Comparison of ENCODE assay signal across 16 cellular contexts in the genomic region with DNA sequence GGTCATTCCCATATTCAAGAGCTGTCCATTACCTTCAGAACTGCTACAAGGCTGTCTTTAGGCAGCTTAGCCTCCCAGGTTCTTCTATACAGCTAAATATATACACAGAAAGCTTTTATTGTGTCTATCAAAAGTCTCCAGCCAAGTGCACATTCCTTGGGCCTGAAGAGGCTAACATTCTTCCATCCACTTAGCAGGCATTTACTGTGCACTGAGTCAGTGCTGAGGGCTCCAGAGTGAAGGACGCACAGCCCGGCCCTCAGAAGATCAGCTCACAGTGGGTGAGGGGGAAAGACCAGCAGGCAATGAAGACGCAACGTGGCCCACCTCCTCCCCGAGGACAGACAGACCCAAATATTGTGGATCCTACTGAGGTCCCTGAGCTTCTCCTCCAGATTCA.
DNase-seq lines count a peak whose midpoint lies in the region; ATAC-seq and TF ChIP-seq lines count a peak whose summit lies in the region.
"Had no signal": no experiment of that assay in that cellular context is flagged by ENCODE, and none has a peak within 500 bp of the region (broad histone marks: within the 10 kb centered on the region; RNA-seq: fewer than 3 reads in every experiment).

No MANE protein-coding gene starts in this region.

- ATAC-seq in left ventricle myocardium superior = peak; percentile 39
- peak; percentile 97 for ATAC-seq in left lung
- ATAC-seq in upper lobe of right lung = peak; percentile 91
- no peak for ATAC-seq in GM21526 (IDR thresholded peaks at IDR 0.05; ENCODE audit: low FRiP score, unreplicated experiment)
- no peak for ATAC-seq in HG02610 (IDR thresholded peaks at IDR 0.05; ENCODE audit: unreplicated experiment)
- ATAC-seq: GM12878, K562 had no signal

- no peaks in the 10 kb centered on the region for H3K9me3 ChIP-seq in right atrium auricular region
- no peaks in the 10 kb centered on the region for H3K9me3 ChIP-seq in MG63
- no peaks in the 10 kb centered on the region for H3K9me3 ChIP-seq in left lung
- no peaks in the 10 kb centered on the region for H3K9me3 ChIP-seq in upper lobe of right lung

- H3K27me3 ChIP-seq in right atrium auricular region (no peaks in the 10 kb centered on the region), MG63 (no peaks in the 10 kb centered on the region), left lung (no peaks in the 10 kb centered on the region), upper lobe of right lung (no peaks in the 10 kb centered on the region)

- no peak for TF ChIP-seq CTCF in right atrium auricular region (IDR thresholded peaks at IDR 0.05)
- TF ChIP-seq CTCF in left lung (IDR thresholded peaks at IDR 0.05) = no peak
- TF ChIP-seq CTCF in upper lobe of right lung (IDR thresholded peaks at IDR 0.05) = no peak

- H3K4me1 ChIP-seq in right atrium auricular region = no peaks in the 10 kb centered on the region
- H3K4me1 ChIP-seq in left lung = no peaks in the 10 kb centered on the region
- no peaks in the 10 kb centered on the region for H3K4me1 ChIP-seq in upper lobe of right lung

- DNase-seq in left ventricle myocardium superior = no peak
- no peak for DNase-seq in right atrium auricular region (ENCODE audit: low spot score)
- DNase-seq in MG63 = peak; percentile 17
- peak in 1 of 2 donors; percentile 38 for DNase-seq in left lung
- no peak for DNase-seq in upper lobe of right lung
- no peak for DNase-seq in NCI-H146 (lab: John Stamatoyannopoulos, UW)
- DNase-seq: ACHN; C1 segment of cervical spinal cord; Calu3; CD4-positive, alpha-beta T cell; DMS 273 treated with DMSO at 0.1 percent for 48 hours; H7 had no signal

- H3K36me3 ChIP-seq in right atrium auricular region (no peaks in the 10 kb centered on the region), MG63 (no peaks in the 10 kb centered on the region), left lung (no peaks in the 10 kb centered on the region), upper lobe of right lung (no peaks in the 10 kb centered on the region)

- H3K27ac ChIP-seq in right atrium auricular region = no peak overlapping the region
- no peak overlapping the region for H3K27ac ChIP-seq in left lung
- H3K27ac ChIP-seq in upper lobe of right lung = no peak overlapping the region

- intact Hi-C loops in left ventricle myocardium superior (cut with micrococcal nuclease) (no loop called here), left lung (cut with DNase I) (no loop called here), upper lobe of right lung (cut with DNase I) (no loop called here)

- H3K4me3 ChIP-seq in right atrium auricular region (no peak overlapping the region), MG63 (no peak overlapping the region), left lung (no peak overlapping the region), upper lobe of right lung (no peak overlapping the region)
- H3K4me3 ChIP-seq: GM12878, K562 had no signal

Comparison
In these comparisons a context has a peak if more than half of its experiments do, and no peak if none do; other contexts are left out.
1. ATAC-seq: peak in left ventricle myocardium superior (single experiment), left lung (single experiment) and upper lobe of right lung (single experiment); none in GM21526 (single experiment) and HG02610 (single experiment).